Comparison of ENCODE assay signal across 13 cellular contexts in genomic region chr13:77389617-77389984, GRCh38.
DNase-seq lines count a peak whose midpoint lies in the region; ATAC-seq and TF ChIP-seq lines count a peak whose summit lies in the region.
"Had no signal": no experiment of that assay in that cellular context is flagged by ENCODE, and none has a peak within 500 bp of the region (broad histone marks: within the 10 kb centered on the region; RNA-seq: fewer than 3 reads in every experiment).

No MANE protein-coding gene starts in this region.

- no peak for TF ChIP-seq POLR2A in lower leg skin (IDR thresholded peaks at IDR 0.05)

- no TSS peak for BruUV-seq in Caco-2 (replicated peaks; lab: Mats Ljungman, UMichigan)

- H3K27me3 ChIP-seq in Caco-2 (replicated peaks; ENCODE audit: control insufficient read depth, insufficient read depth, low read length) = no peaks in the 10 kb centered on the region

- peaks cover 18% of the 10 kb centered on the region for H3K4me1 ChIP-seq in Caco-2
- H3K4me1 ChIP-seq: psoas muscle had no signal

- intact Hi-C loops in Caco-2 (cut with micrococcal nuclease; ENCODE audit: unreplicated experiment) (no loop called here), lower leg skin (cut with DNase I; ENCODE audit: low total_unique reads) (no loop called here)

- no peaks in the 10 kb centered on the region for H3K9me3 ChIP-seq in Caco-2
- H3K9me3 ChIP-seq: psoas muscle had no signal

- H3K4me3 ChIP-seq in Caco-2 (ENCODE audit: low read depth, low read length) (no peak overlapping the region), lower leg skin (ENCODE audit: low read depth, poor library complexity, severe bottlenecking) (no peak overlapping the region)
- H3K4me3 ChIP-seq: psoas muscle had no signal

- no peaks in the 10 kb centered on the region for H3K36me3 Mint-ChIP-seq in activated naive CD8-positive, alpha-beta T cell treated with anti-CD3 and anti-CD28 coated beads, Interleukin-2, amount 50 U/mL, for 24 hours (ENCODE audit: low read depth)
- H3K36me3 Mint-ChIP-seq in activated naive CD8-positive, alpha-beta T cell treated with anti-CD3 and anti-CD28 coated beads for 36 hours = no peaks in the 10 kb centered on the region
- H3K36me3 Mint-ChIP-seq in endothelial cell (ENCODE audit: low read depth, unreplicated experiment) (no peaks in the 10 kb centered on the region), Caco-2 (ENCODE audit: insufficient read depth, unreplicated experiment) (no peaks in the 10 kb centered on the region)

- no peaks in the 10 kb centered on the region for H3K9me3 Mint-ChIP-seq in activated naive CD8-positive, alpha-beta T cell treated with anti-CD3 and anti-CD28 coated beads, Interleukin-2, amount 50 U/mL, for 24 hours
- H3K9me3 Mint-ChIP-seq in activated naive CD8-positive, alpha-beta T cell treated with anti-CD3 and anti-CD28 coated beads for 36 hours = no peaks in the 10 kb centered on the region
- H3K9me3 Mint-ChIP-seq in endothelial cell (ENCODE audit: unreplicated experiment) (no peaks in the 10 kb centered on the region), Caco-2 (ENCODE audit: unreplicated experiment) (no peaks in the 10 kb centered on the region)

- H3K4me1 Mint-ChIP-seq in activated naive CD8-positive, alpha-beta T cell treated with anti-CD3 and anti-CD28 coated beads, Interleukin-2, amount 50 U/mL, for 24 hours = peaks cover 33% of the 10 kb centered on the region
- H3K4me1 Mint-ChIP-seq in activated naive CD8-positive, alpha-beta T cell treated with anti-CD3 and anti-CD28 coated beads for 36 hours = peaks cover 22% of the 10 kb centered on the region
- H3K4me1 Mint-ChIP-seq in endothelial cell (ENCODE audit: unreplicated experiment) (no peaks in the 10 kb centered on the region), Caco-2 (ENCODE audit: low read depth, unreplicated experiment) (peaks cover 7% of the 10 kb centered on the region)
- H3K4me1 Mint-ChIP-seq: endodermal cell had no signal

- H3K27me3 Mint-ChIP-seq in activated naive CD8-positive, alpha-beta T cell treated with anti-CD3 and anti-CD28 coated beads, Interleukin-2, amount 50 U/mL, for 24 hours = peaks cover 4% of the 10 kb centered on the region
- H3K27me3 Mint-ChIP-seq in activated naive CD8-positive, alpha-beta T cell treated with anti-CD3 and anti-CD28 coated beads for 36 hours = no peaks in the 10 kb centered on the region
- H3K27me3 Mint-ChIP-seq in endothelial cell (ENCODE audit: unreplicated experiment) (peaks cover 2% of the 10 kb centered on the region), Caco-2 (ENCODE audit: insufficient read depth, unreplicated experiment) (peaks cover 5% of the 10 kb centered on the region)

- H3K4me3 Mint-ChIP-seq in activated naive CD8-positive, alpha-beta T cell treated with anti-CD3 and anti-CD28 coated beads, Interleukin-2, amount 50 U/mL, for 24 hours = no peak overlapping the region
- H3K4me3 Mint-ChIP-seq in activated naive CD8-positive, alpha-beta T cell treated with anti-CD3 and anti-CD28 coated beads for 36 hours = no peak overlapping the region
- H3K4me3 Mint-ChIP-seq in endothelial cell (ENCODE audit: unreplicated experiment) (no peak overlapping the region), Caco-2 (ENCODE audit: unreplicated experiment) (no peak overlapping the region)
- H3K4me3 Mint-ChIP-seq: activated CD4-positive, alpha-beta T cell treated with anti-CD3 and anti-CD28 coated beads, Interleukin-2, amount 10 ng/mL, durations not matched to agents 24 days and 14 days; endodermal cell had no signal

- no peaks in the 10 kb centered on the region for H3K36me3 ChIP-seq in Caco-2 (ENCODE audit: control insufficient read depth, insufficient read depth, low read length)

- CTCF ChIA-PET in Caco-2 (lab: Charles Lee) = no interaction called here

- ATAC-seq in activated naive CD8-positive, alpha-beta T cell treated with anti-CD3 and anti-CD28 coated beads, Interleukin-2, amount 50 U/mL, for 24 hours = peak; percentile 63
- ATAC-seq in GM21737 (IDR thresholded peaks at IDR 0.05; ENCODE audit: unreplicated experiment) = peak; percentile 65
- ATAC-seq in HG03442 (IDR thresholded peaks at IDR 0.05; ENCODE audit: unreplicated experiment) = peak; percentile 75

- POLR2A ChIA-PET in Caco-2 (lab: Charles Lee) = no interaction called here

- no peak for DNase-seq in activated naive CD8-positive, alpha-beta T cell treated with anti-CD3 and anti-CD28 coated beads, Interleukin-2, amount 50 U/mL, for 24 hours
- no peak for DNase-seq in activated naive CD8-positive, alpha-beta T cell treated with anti-CD3 and anti-CD28 coated beads for 36 hours
- DNase-seq in endothelial cell (ENCODE audit: low spot score) = no peak
- DNase-seq in Caco-2 = no peak
- no peak for DNase-seq in lower leg skin (ENCODE audit: low spot score in 2 of 2)
- DNase-seq in NOMO-1 treated with DMSO at 0.1 percent for 48 hours (lab: John Stamatoyannopoulos, UW; ENCODE audit: unreplicated experiment) = no peak
- DNase-seq: activated CD4-positive, alpha-beta T cell treated with anti-CD3 and anti-CD28 coated beads, Interleukin-2, amount 10 ng/mL, durations not matched to agents 24 days and 14 days; endodermal cell; Karpas-422; psoas muscle; stimulated activated CD4-positive, alpha-beta T cell treated with anti-CD3 and anti-CD28 coated beads, Interleukin-1b, Interleukin-23, amount 100 ng/mL, for 48 hours had no signal

- no peak overlapping the region for H3K27ac Mint-ChIP-seq in activated naive CD8-positive, alpha-beta T cell treated with anti-CD3 and anti-CD28 coated beads, Interleukin-2, amount 50 U/mL, for 24 hours
- H3K27ac Mint-ChIP-seq in activated naive CD8-positive, alpha-beta T cell treated with anti-CD3 and anti-CD28 coated beads for 36 hours = no peak overlapping the region
- H3K27ac Mint-ChIP-seq in endothelial cell (ENCODE audit: unreplicated experiment) = no peak overlapping the region
- no peak overlapping the region for H3K27ac Mint-ChIP-seq in Caco-2 (ENCODE audit: unreplicated experiment)
- H3K27ac Mint-ChIP-seq: endodermal cell had no signal

- TF ChIP-seq CTCF in endothelial cell (IDR thresholded peaks at IDR 0.05; ENCODE audit: unreplicated experiment) (no peak), Caco-2 (IDR thresholded peaks at IDR 0.05; ENCODE audit: insufficient read depth in 1 of 2, low read depth in 1 of 2, low read length in 1 of 2, severe bottlenecking in 1 of 2, unreplicated experiment in 1 of 2) (no peak), lower leg skin (IDR thresholded peaks at IDR 0.05) (no peak)
